ENCODE assay signal across 29 cellular contexts in the genomic region with DNA sequence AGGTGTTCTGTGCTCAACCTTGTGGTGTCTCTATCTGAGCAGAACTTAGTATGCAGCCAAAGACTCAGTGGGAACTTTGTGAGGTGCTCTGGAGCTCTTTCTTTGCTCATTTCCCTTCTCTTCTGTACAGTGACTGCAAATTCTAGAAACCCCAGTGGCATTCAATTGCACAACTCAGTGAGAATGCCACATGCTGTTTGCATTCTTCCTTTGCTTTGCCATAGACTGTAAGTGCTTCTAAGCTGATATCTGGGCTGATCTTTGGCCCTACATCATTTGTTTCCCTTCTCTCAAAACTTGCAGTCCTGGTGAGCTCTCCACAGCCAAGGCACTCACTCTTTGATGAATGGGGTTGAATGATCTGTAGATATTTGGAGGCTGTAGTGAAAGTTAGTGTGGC. TPM values are rescaled to one million over a fixed set of nuclear protein-coding genes. Genes with fewer than 3 reads are reported as not detected.
DNase-seq lines count a peak whose midpoint lies in the region; ATAC-seq and TF ChIP-seq lines count a peak whose summit lies in the region.
"Had no signal": no experiment of that assay in that cellular context is flagged by ENCODE, and none has a peak within 500 bp of the region (broad histone marks: within the 10 kb centered on the region; RNA-seq: fewer than 3 reads in every experiment).

No MANE protein-coding gene starts in this region.

- H3K4me3 ChIP-seq in AG10803 (ENCODE audit: low read length) (no peak overlapping the region), cardiac fibroblast (replicated peaks in 1 of 2; ENCODE audit: low read depth in 2 of 2, low read length in 2 of 2) (no peak overlapping the region)
- H3K4me3 ChIP-seq: BLaER1, cardiac muscle cell, smooth muscle cell had no signal

- H3K36me3 Mint-ChIP-seq in HFFc6 (ENCODE audit: low read depth) = no peaks in the 10 kb centered on the region
- H3K36me3 Mint-ChIP-seq: mesothelial cell of epicardium; naive thymus-derived CD4-positive, alpha-beta T cell; type B pancreatic cell had no signal

- peaks cover 2% of the 10 kb centered on the region for H3K27me3 Mint-ChIP-seq in HFFc6 (ENCODE audit: insufficient read depth)
- H3K27me3 Mint-ChIP-seq: activated CD8-positive, alpha-beta T cell treated with anti-CD3 and anti-CD28 coated beads for 36 hours; activated naive CD8-positive, alpha-beta T cell treated with anti-CD3 and anti-CD28 coated beads, Interleukin-2, amount 50 U/mL, for 24 hours; naive thymus-derived CD4-positive, alpha-beta T cell; type B pancreatic cell had no signal

- no peaks in the 10 kb centered on the region for H3K9me3 Mint-ChIP-seq in HFFc6
- H3K9me3 Mint-ChIP-seq: activated CD8-positive, alpha-beta T cell treated with anti-CD3 and anti-CD28 coated beads for 36 hours; activated naive CD8-positive, alpha-beta T cell treated with anti-CD3 and anti-CD28 coated beads, Interleukin-2, amount 50 U/mL, for 24 hours; naive thymus-derived CD4-positive, alpha-beta T cell; type B pancreatic cell had no signal

- DNase-seq in AG10803 (ENCODE audit: low read depth) (peak; percentile 58), HFFc6 (peak; percentile 14), cardiac fibroblast (ENCODE audit: low read depth in 2 of 2) (peak; percentile 5 to 38), iris pigment epithelial cell (ENCODE audit: low read depth) (peak; percentile 40), GM10266 (ENCODE audit: extremely low spot score) (no peak), NCI-H2196 treated with DMSO at 0.1 percent for 48 hours (lab: John Stamatoyannopoulos, UW; ENCODE audit: unreplicated experiment) (no peak), DMS53 (lab: John Stamatoyannopoulos, UW) (no peak)
- DNase-seq: activated CD8-positive, alpha-beta T cell treated with anti-CD3 and anti-CD28 coated beads for 36 hours; activated gamma-delta T cell; activated naive CD8-positive, alpha-beta T cell treated with anti-CD3 and anti-CD28 coated beads, Interleukin-2, amount 50 U/mL, for 24 hours; COR-L47; cortex of kidney; DMS79; naive thymus-derived CD4-positive, alpha-beta T cell; NCI-H1417; NCI-H2081 treated with DMSO at 0.1 percent for 48 hours; NCI-H510A; nucleus accumbens; SIG-M5 had no signal

- no peak for TF ChIP-seq CTCF in AG10803 (conservative IDR thresholded peaks at IDR 0.05; ENCODE audit: low read length)
- TF ChIP-seq CTCF in HFFc6 (IDR thresholded peaks at IDR 0.05) = no peak
- no peak for TF ChIP-seq CTCF in cardiac fibroblast (IDR thresholded peaks at IDR 0.05; ENCODE audit: low read depth, low read length)
- no peak for TF ChIP-seq CTCF in GM10266 (IDR thresholded peaks at IDR 0.05; ENCODE audit: control insufficient read depth, insufficient read depth, low read depth, missing control alignments)

- H3K4me1 Mint-ChIP-seq in HFFc6 (ENCODE audit: low read depth) = peaks cover 23% of the 10 kb centered on the region
- H3K4me1 Mint-ChIP-seq: activated naive CD8-positive, alpha-beta T cell treated with anti-CD3 and anti-CD28 coated beads, Interleukin-2, amount 50 U/mL, for 24 hours; mesothelial cell of epicardium; naive thymus-derived CD4-positive, alpha-beta T cell had no signal

- peak overlapping the region; percentile 14; the same call in 1 of the 2 replicates for H3K27ac Mint-ChIP-seq in HFFc6
- H3K27ac Mint-ChIP-seq: activated naive CD8-positive, alpha-beta T cell treated with anti-CD3 and anti-CD28 coated beads, Interleukin-2, amount 50 U/mL, for 24 hours; mesothelial cell of epicardium; type B pancreatic cell had no signal

- ATAC-seq in HG03571 (IDR thresholded peaks at IDR 0.05; ENCODE audit: unreplicated experiment) = no peak
- ATAC-seq: activated CD4-positive, CD25-positive, alpha-beta regulatory T cell treated with anti-CD3 and anti-CD28 coated beads, Interleukin-2, amount 50 U/mL, for 24 hours; activated CD8-positive, alpha-beta T cell treated with anti-CD3 and anti-CD28 coated beads for 36 hours; activated naive CD8-positive, alpha-beta T cell treated with anti-CD3 and anti-CD28 coated beads, Interleukin-2, amount 50 U/mL, for 24 hours; HCT116; naive thymus-derived CD4-positive, alpha-beta T cell; Panc1 had no signal

- no peak overlapping the region for H3K4me3 Mint-ChIP-seq in HFFc6
- H3K4me3 Mint-ChIP-seq: activated CD8-positive, alpha-beta T cell treated with anti-CD3 and anti-CD28 coated beads for 36 hours; activated naive CD8-positive, alpha-beta T cell treated with anti-CD3 and anti-CD28 coated beads, Interleukin-2, amount 50 U/mL, for 24 hours; mesothelial cell of epicardium; naive thymus-derived CD4-positive, alpha-beta T cell; type B pancreatic cell had no signal

RNA-seq across cellular contexts. Expression of a gene that starts 7.0 kb away (rescaled TPM):
- not detected for total RNA-seq in HFFc6 (2021; fragmentation: NEBNext Ultra II Directional; extraction: Animal tissue kit (Norgen Biotek cat#: 25700))
- total RNA-seq: M059J had no signal

RNA-seq across cellular contexts. Expression of a gene that starts 8.9 kb away (rescaled TPM):
- under 1 TPM in 3 of 6 experiments, not detected in 3; 0.08 to 0.36 (median 0.09) TPM for total RNA-seq in HFFc6 (2021; fragmentation: NEBNext Ultra II Directional; extraction: Animal tissue kit (Norgen Biotek cat#: 25700))
- total RNA-seq: M059J had no signal

Comparison
In these comparisons a context has a peak if more than half of its experiments do, and no peak if none do; other contexts are left out.
1. DNase-seq: peak in AG10803 (single experiment), HFFc6 (single experiment), cardiac fibroblast (2 of 2) and iris pigment epithelial cell (single experiment); none in GM10266 (single experiment), NCI-H2196 treated with DMSO at 0.1 percent for 48 hours (single experiment) and DMS53 (single experiment).